In genomic region chr10:100509241-100509640, GRCh38 we compare ENCODE assay signal across 14 cellular contexts. TPM values are rescaled to one million over a fixed set of nuclear protein-coding genes. Genes with fewer than 3 reads are reported as not detected.
DNase-seq lines count a peak whose midpoint lies in the region; ATAC-seq lines count a peak whose summit lies in the region.
"Had no signal": no experiment of that assay in that cellular context is flagged by ENCODE, and none has a peak within 500 bp of the region (broad histone marks: within the 10 kb centered on the region; RNA-seq: fewer than 3 reads in every experiment).

No MANE protein-coding gene starts in this region.

- H3K36me3 Mint-ChIP-seq in activated T-cell treated with anti-CD3 and anti-CD28 coated beads, Interleukin-2, amount 50 U/mL, for 24 hours (ENCODE audit: low read depth) = peaks cover 56% of the 10 kb centered on the region
- H3K36me3 Mint-ChIP-seq in naive thymus-derived CD4-positive, alpha-beta T cell = peaks cover 6 to 59% (median 29%) of the 10 kb centered on the region in 5 donors

- peak; percentile 70 for DNase-seq in NK-92 treated with Interleukin-12 subunit alpha and Interleukin-12 subunit beta, amount 100 ng/mL, for 24 hours (lab: John Stamatoyannopoulos, UW)
- DNase-seq in NK-92 (lab: John Stamatoyannopoulos, UW; ENCODE audit: unreplicated experiment) = no peak
- peak; percentile 61 for DNase-seq in activated T-cell treated with anti-CD3 and anti-CD28 coated beads, Interleukin-2, amount 50 U/mL, for 24 hours
- DNase-seq in naive thymus-derived CD4-positive, alpha-beta T cell = peak in 8 of 9 donors; percentile 14 to 53 (median 44)
- DNase-seq in stimulated activated naive CD8-positive, alpha-beta T cell treated with anti-CD3 and anti-CD28 coated beads, Interleukin-15, Interleukin-2, amounts not matched to agents 100 U/mL and 50 U/mL, for 24 hours = peak; percentile 55
- no peak for DNase-seq in NCI-H1417 (lab: John Stamatoyannopoulos, UW)
- DNase-seq: DMS 273 treated with DMSO at 0.1 percent for 48 hours, midbrain, stomach had no signal

- H3K27me3 Mint-ChIP-seq in activated T-cell treated with anti-CD3 and anti-CD28 coated beads, Interleukin-2, amount 50 U/mL, for 24 hours = no peaks in the 10 kb centered on the region
- H3K27me3 Mint-ChIP-seq in naive thymus-derived CD4-positive, alpha-beta T cell = no peaks in the 10 kb centered on the region

- H3K4me1 Mint-ChIP-seq in activated T-cell treated with anti-CD3 and anti-CD28 coated beads, Interleukin-2, amount 50 U/mL, for 24 hours (ENCODE audit: low read depth) = peaks cover 68% of the 10 kb centered on the region
- H3K4me1 Mint-ChIP-seq in naive thymus-derived CD4-positive, alpha-beta T cell = peaks cover 43 to 87% (median 70%) of the 10 kb centered on the region in 7 donors

- intact Hi-C loops in naive thymus-derived CD4-positive, alpha-beta T cell (cut with micrococcal nuclease) = loop anchor here in 1 of 2 donors (2.0 kb wide), 1 partner anchor 222 kb away; the partner anchor contains the start of gene BLOC1S2

- H3K4me3 ChIP-seq in naive thymus-derived CD4-positive, alpha-beta T cell (ENCODE audit: low read length) = peak overlapping the region; percentile 21
- H3K4me3 ChIP-seq: right atrium auricular region, stomach had no signal

- peaks cover 1 to 30% (median 14%) of the 10 kb centered on the region in 3 experiments for H3K36me3 ChIP-seq in naive thymus-derived CD4-positive, alpha-beta T cell (ENCODE audit: control insufficient read depth in 2 of 3, insufficient read depth in 3 of 3, low read length in 3 of 3)

- POLR2A ChIA-PET in naive thymus-derived CD4-positive, alpha-beta T cell (lab: Charles Lee) = interaction anchor here (0.6 to 1.6 kb wide), 7 partner anchors 9 to 222 kb away, joined by 3 to 8 read pairs (median 3); partner anchors contain the start of genes HIF1AN and NDUFB8

- H3K9me3 Mint-ChIP-seq in activated T-cell treated with anti-CD3 and anti-CD28 coated beads, Interleukin-2, amount 50 U/mL, for 24 hours = no peaks in the 10 kb centered on the region
- H3K9me3 Mint-ChIP-seq in naive thymus-derived CD4-positive, alpha-beta T cell = no peaks in the 10 kb centered on the region

- CTCF ChIA-PET in naive thymus-derived CD4-positive, alpha-beta T cell (lab: Charles Lee) = interaction anchor here (0.6 to 5.7 kb wide), 26 partner anchors 9 to 663 kb away, joined by 3 to 51 read pairs (median 4); partner anchors contain the start of genes HIF1AN and SEC31B

- H3K4me3 Mint-ChIP-seq in activated T-cell treated with anti-CD3 and anti-CD28 coated beads, Interleukin-2, amount 50 U/mL, for 24 hours = peak overlapping the region; percentile 38
- peak overlapping the region; percentile 21 to 91 (median 71) for H3K4me3 Mint-ChIP-seq in naive thymus-derived CD4-positive, alpha-beta T cell

- H3K4me1 ChIP-seq in naive thymus-derived CD4-positive, alpha-beta T cell (ENCODE audit: control insufficient read depth in 2 of 2, insufficient read depth in 2 of 2, low read length in 2 of 2) = peaks cover 50 to 59% of the 10 kb centered on the region in 2 donors
- H3K4me1 ChIP-seq: right atrium auricular region had no signal

- H3K27me3 ChIP-seq in naive thymus-derived CD4-positive, alpha-beta T cell (ENCODE audit: control insufficient read depth in 2 of 2, insufficient read depth in 2 of 2, low read length in 2 of 2) = no peaks in the 10 kb centered on the region
- H3K27me3 ChIP-seq: right atrium auricular region, stomach had no signal

- ATAC-seq in naive thymus-derived CD4-positive, alpha-beta T cell = no peak
- peak; percentile 11 for ATAC-seq in stimulated activated naive CD8-positive, alpha-beta T cell treated with anti-CD3 and anti-CD28 coated beads, Interleukin-15, Interleukin-2, amounts not matched to agents 100 U/mL and 50 U/mL, for 24 hours
- ATAC-seq in HG03196 (IDR thresholded peaks at IDR 0.05; ENCODE audit: unreplicated experiment) (no peak), HG03460 (IDR thresholded peaks at IDR 0.05; ENCODE audit: unreplicated experiment) (no peak)

- H3K27ac ChIP-seq in naive thymus-derived CD4-positive, alpha-beta T cell (ENCODE audit: low read depth, low read length) = peak overlapping the region; percentile 40
- H3K27ac ChIP-seq: right atrium auricular region, stomach had no signal

- peak overlapping the region; percentile 89 for H3K27ac Mint-ChIP-seq in activated T-cell treated with anti-CD3 and anti-CD28 coated beads, Interleukin-2, amount 50 U/mL, for 24 hours
- H3K27ac Mint-ChIP-seq in naive thymus-derived CD4-positive, alpha-beta T cell = peak overlapping the region; percentile 53 to 94 (median 91)

- H3K9me3 ChIP-seq in naive thymus-derived CD4-positive, alpha-beta T cell (ENCODE audit: control insufficient read depth in 2 of 3, low read length in 3 of 3) = no peaks in the 10 kb centered on the region
- H3K9me3 ChIP-seq: right atrium auricular region, stomach had no signal

RNA-seq across cellular contexts. Expression of gene SEC31B, which starts 10.4 kb away (rescaled TPM):
- total RNA-seq in naive thymus-derived CD4-positive, alpha-beta T cell = 100 to 1,000 TPM in 1 of 5 experiments, 10 to 100 TPM in 4; 61.7 to 295 (median 65.1) TPM
- polyA plus RNA-seq in naive thymus-derived CD4-positive, alpha-beta T cell = 1 to 10 TPM; 1.1 to 1.8 TPM

RNA-seq across cellular contexts. Expression of gene NDUFB8, which starts 20.4 kb away (rescaled TPM):
- 100 to 1,000 TPM; 137 to 304 (median 142) TPM for total RNA-seq in naive thymus-derived CD4-positive, alpha-beta T cell
- polyA plus RNA-seq in naive thymus-derived CD4-positive, alpha-beta T cell = 100 to 1,000 TPM; 390 to 554 TPM

RNA-seq across cellular contexts. Expression of gene HIF1AN, which starts 26.5 kb away (rescaled TPM):
- total RNA-seq in naive thymus-derived CD4-positive, alpha-beta T cell = 10 to 100 TPM; 43.3 to 74.9 (median 54.8) TPM
- 10 to 100 TPM; 24.0 to 28.8 TPM for polyA plus RNA-seq in naive thymus-derived CD4-positive, alpha-beta T cell

RNA-seq across cellular contexts. Expression of gene WNT8B, which starts 46.4 kb away (rescaled TPM):
- under 1 TPM in 2 of 5 experiments, not detected in 3; 0.27 to 0.44 TPM for total RNA-seq in naive thymus-derived CD4-positive, alpha-beta T cell
- polyA plus RNA-seq in naive thymus-derived CD4-positive, alpha-beta T cell = under 1 TPM; 0.09 to 0.11 TPM
- total RNA-seq: bronchial epithelial cell, epithelial cell of proximal tubule, right atrium auricular region, stomach had no signal
- polyA plus RNA-seq: stomach had no signal

Comparison
In these comparisons a context has a peak if more than half of its experiments do, and no peak if none do; other contexts are left out.
1. DNase-seq: peak in NK-92 treated with Interleukin-12 subunit alpha and Interleukin-12 subunit beta, amount 100 ng/mL, for 24 hours (single experiment), activated T-cell treated with anti-CD3 and anti-CD28 coated beads, Interleukin-2, amount 50 U/mL, for 24 hours (single experiment), naive thymus-derived CD4-positive, alpha-beta T cell (8 of 9) and stimulated activated naive CD8-positive, alpha-beta T cell treated with anti-CD3 and anti-CD28 coated beads, Interleukin-15, Interleukin-2, amounts not matched to agents 100 U/mL and 50 U/mL, for 24 hours (single experiment); none in NK-92 (single experiment) and NCI-H1417 (0 of 3).